In genomic region chr1:116445534-116445933, GRCh38 we compare ENCODE assay signal across 40 cellular contexts.
"Had no signal": no experiment of that assay in that cellular context is flagged by ENCODE, and none has a peak within 500 bp of the region (broad histone marks: within the 10 kb centered on the region; RNA-seq: fewer than 3 reads in every experiment).

No MANE protein-coding gene starts in this region.

- H3K27me3 ChIP-seq: adrenal gland, ascending aorta, body of pancreas, brain microvascular endothelial cell, breast epithelium, cardiac muscle cell had no signal

- H3K36me3 Mint-ChIP-seq: activated naive CD4-positive, alpha-beta T cell treated with anti-CD3 and anti-CD28 coated beads, Interleukin-2, amount 10 ng/mL, durations not matched to agents 7 days and 5 days; activated naive CD4-positive, alpha-beta T cell treated with anti-CD3 and anti-CD28 coated beads, Interleukin-2, amount 50 U/mL, for 24 hours; activated naive CD4-positive, alpha-beta T cell treated with anti-CD3 and anti-CD28 coated beads, Interleukin-2, amount 50 U/mL, for 72 hours; activated naive CD8-positive, alpha-beta T cell; activated naive CD8-positive, alpha-beta T cell treated with anti-CD3 and anti-CD28 coated beads for 36 hours; activated naive CD8-positive, alpha-beta T cell treated with anti-CD3 and anti-CD28 coated beads, Interleukin-2, amount 10 ng/mL, durations not matched to agents 7 days and 5 days; brain had no signal

- DNase-seq: activated effector memory CD4-positive, alpha-beta T cell treated with anti-CD3 and anti-CD28 coated beads, Interleukin-2, amount 50 U/mL, for 16 hours; activated effector memory CD4-positive, alpha-beta T cell treated with Interleukin-2 at 50 U/mL for 16 hours; activated gamma-delta T cell; activated gamma-delta T cell treated with Interleukin-2 at 50 U/mL for 16 hours; activated naive CD4-positive, alpha-beta T cell; activated naive CD4-positive, alpha-beta T cell treated with anti-CD3 and anti-CD28 coated beads for 36 hours; activated naive CD4-positive, alpha-beta T cell treated with anti-CD3 and anti-CD28 coated beads, Interleukin-2, amount 10 ng/mL, durations not matched to agents 7 days and 5 days; activated naive CD4-positive, alpha-beta T cell treated with anti-CD3 and anti-CD28 coated beads, Interleukin-2, amount 50 U/mL, for 16 hours; activated naive CD4-positive, alpha-beta T cell treated with Interleukin-2 at 50 U/mL for 16 hours; activated naive CD8-positive, alpha-beta T cell treated with anti-CD3 and anti-CD28 coated beads for 36 hours; activated naive CD8-positive, alpha-beta T cell treated with anti-CD3 and anti-CD28 coated beads, Interleukin-2, amount 10 ng/mL, durations not matched to agents 7 days and 5 days; activated naive CD8-positive, alpha-beta T cell treated with anti-CD3 and anti-CD28 coated beads, Interleukin-2, amount 50 U/mL, for 24 hours; activated T-cell treated with anti-CD3 and anti-CD28 coated beads for 4 hours; activated T-cell treated with anti-CD3 and anti-CD28 coated beads, Interleukin-2, amount 50 U/mL, for 1 hour; activated T-cell treated with anti-CD3 and anti-CD28 coated beads, Interleukin-2, amount 50 U/mL, for 24 hours; activated T-cell treated with anti-CD3 and anti-CD28 coated beads, Interleukin-2, amount 50 U/mL, for 4 hours; activated T-cell treated with anti-CD3 and anti-CD28 coated beads, Interleukin-2, amount 50 U/mL, for 48 hours; activated T-cell treated with anti-CD3 and anti-CD28 coated beads, Interleukin-2, amount 50 U/mL, for 72 hours; adrenal gland; amniotic stem cell; amygdala; anterior cingulate cortex; body of pancreas; brain microvascular endothelial cell; caudate nucleus; central memory CD4-positive, alpha-beta T cell; cerebellar nuclear complex had no signal

- FAIRE-seq: astrocyte, bronchial epithelial cell had no signal

- H3K27ac ChIP-seq: adrenal gland, ascending aorta, body of pancreas, brain microvascular endothelial cell, breast epithelium, cardiac muscle cell had no signal

- H3K27ac Mint-ChIP-seq: activated naive CD4-positive, alpha-beta T cell treated with anti-CD3 and anti-CD28 coated beads for 36 hours; activated naive CD4-positive, alpha-beta T cell treated with anti-CD3 and anti-CD28 coated beads, Interleukin-2, amount 10 ng/mL, durations not matched to agents 7 days and 5 days; activated naive CD4-positive, alpha-beta T cell treated with anti-CD3 and anti-CD28 coated beads, Interleukin-2, amount 50 U/mL, for 24 hours; activated naive CD4-positive, alpha-beta T cell treated with anti-CD3 and anti-CD28 coated beads, Interleukin-2, amount 50 U/mL, for 72 hours; activated naive CD8-positive, alpha-beta T cell; activated naive CD8-positive, alpha-beta T cell treated with anti-CD3 and anti-CD28 coated beads for 36 hours; activated naive CD8-positive, alpha-beta T cell treated with anti-CD3 and anti-CD28 coated beads, Interleukin-2, amount 10 ng/mL, durations not matched to agents 7 days and 5 days; activated naive CD8-positive, alpha-beta T cell treated with anti-CD3 and anti-CD28 coated beads, Interleukin-2, amount 50 U/mL, for 24 hours; activated T-cell treated with anti-CD3 and anti-CD28 coated beads, Interleukin-2, amount 50 U/mL, for 24 hours; activated T-cell treated with anti-CD3 and anti-CD28 coated beads, Interleukin-2, amount 50 U/mL, for 72 hours; activated T-helper 1 cell treated with anti-CD3 and anti-CD28 coated beads, Interleukin-12 subunit alpha, Interleukin-12 subunit beta, Interleukin-2, Interleukin-4 antibody, amounts not matched to agents 30 ng/mL and 10 ng/mL and 1 ng/mL, durations not matched to agents 14 hours and 24 hours and 36 hours; activated T-helper 17 cell treated with anti-CD3 and anti-CD28 coated beads, Interleukin-2, amount 50 U/mL, for 72 hours; activated T-helper 2 cell treated with anti-CD3 and anti-CD28 coated beads, Interferon-gamma antibody, Interleukin-2, Interleukin-4, amounts not matched to agents 10 μg/mL and 5 μg/mL and 100 μg/mL, durations not matched to agents 14 hours and 24 hours and 36 hours; brain had no signal

- H3K9me3 Mint-ChIP-seq: activated naive CD4-positive, alpha-beta T cell treated with anti-CD3 and anti-CD28 coated beads for 36 hours; activated naive CD4-positive, alpha-beta T cell treated with anti-CD3 and anti-CD28 coated beads, Interleukin-2, amount 10 ng/mL, durations not matched to agents 7 days and 5 days; activated naive CD4-positive, alpha-beta T cell treated with anti-CD3 and anti-CD28 coated beads, Interleukin-2, amount 50 U/mL, for 24 hours; activated naive CD4-positive, alpha-beta T cell treated with anti-CD3 and anti-CD28 coated beads, Interleukin-2, amount 50 U/mL, for 72 hours; activated naive CD8-positive, alpha-beta T cell treated with anti-CD3 and anti-CD28 coated beads for 36 hours; activated naive CD8-positive, alpha-beta T cell treated with anti-CD3 and anti-CD28 coated beads, Interleukin-2, amount 10 ng/mL, durations not matched to agents 7 days and 5 days; activated naive CD8-positive, alpha-beta T cell treated with anti-CD3 and anti-CD28 coated beads, Interleukin-2, amount 50 U/mL, for 24 hours; activated T-cell treated with anti-CD3 and anti-CD28 coated beads, Interleukin-2, amount 50 U/mL, for 24 hours; activated T-cell treated with anti-CD3 and anti-CD28 coated beads, Interleukin-2, amount 50 U/mL, for 4 hours; activated T-cell treated with anti-CD3 and anti-CD28 coated beads, Interleukin-2, amount 50 U/mL, for 72 hours; activated T-helper 1 cell treated with anti-CD3 and anti-CD28 coated beads, Interleukin-12 subunit alpha, Interleukin-12 subunit beta, Interleukin-2, Interleukin-4 antibody, amounts not matched to agents 30 ng/mL and 10 ng/mL and 1 ng/mL, durations not matched to agents 14 hours and 24 hours and 36 hours; activated T-helper 17 cell treated with anti-CD3 and anti-CD28 coated beads, Interleukin-2, amount 50 U/mL, for 72 hours; activated T-helper 2 cell treated with anti-CD3 and anti-CD28 coated beads, Interferon-gamma antibody, Interleukin-2, Interleukin-4, amounts not matched to agents 10 μg/mL and 5 μg/mL and 100 μg/mL, durations not matched to agents 14 hours and 24 hours and 36 hours; brain; central memory CD8-positive, alpha-beta T cell had no signal

- H3K36me3 ChIP-seq: adrenal gland, ascending aorta, brain microvascular endothelial cell, breast epithelium, cardiac muscle cell had no signal

- H3K4me3 Mint-ChIP-seq: activated naive CD4-positive, alpha-beta T cell treated with anti-CD3 and anti-CD28 coated beads for 36 hours; activated naive CD4-positive, alpha-beta T cell treated with anti-CD3 and anti-CD28 coated beads, Interleukin-2, amount 10 ng/mL, durations not matched to agents 7 days and 5 days; activated naive CD4-positive, alpha-beta T cell treated with anti-CD3 and anti-CD28 coated beads, Interleukin-2, amount 50 U/mL, for 24 hours; activated naive CD8-positive, alpha-beta T cell; activated naive CD8-positive, alpha-beta T cell treated with anti-CD3 and anti-CD28 coated beads for 36 hours; activated naive CD8-positive, alpha-beta T cell treated with anti-CD3 and anti-CD28 coated beads, Interleukin-2, amount 10 ng/mL, durations not matched to agents 7 days and 5 days; activated naive CD8-positive, alpha-beta T cell treated with anti-CD3 and anti-CD28 coated beads, Interleukin-2, amount 50 U/mL, for 24 hours; activated T-cell treated with anti-CD3 and anti-CD28 coated beads, Interleukin-2, amount 50 U/mL, for 24 hours; activated T-cell treated with anti-CD3 and anti-CD28 coated beads, Interleukin-2, amount 50 U/mL, for 4 hours; activated T-cell treated with anti-CD3 and anti-CD28 coated beads, Interleukin-2, amount 50 U/mL, for 72 hours; activated T-helper 1 cell treated with anti-CD3 and anti-CD28 coated beads, Interleukin-12 subunit alpha, Interleukin-12 subunit beta, Interleukin-2, Interleukin-4 antibody, amounts not matched to agents 30 ng/mL and 10 ng/mL and 1 ng/mL, durations not matched to agents 14 hours and 24 hours and 36 hours; activated T-helper 17 cell treated with anti-CD3 and anti-CD28 coated beads, Interleukin-2, amount 50 U/mL, for 72 hours; brain; central memory CD8-positive, alpha-beta T cell had no signal

- H3K4me1 ChIP-seq: adrenal gland, body of pancreas, breast epithelium had no signal

- H3K4me1 Mint-ChIP-seq: activated naive CD4-positive, alpha-beta T cell treated with anti-CD3 and anti-CD28 coated beads, Interleukin-2, amount 10 ng/mL, durations not matched to agents 7 days and 5 days; activated naive CD4-positive, alpha-beta T cell treated with anti-CD3 and anti-CD28 coated beads, Interleukin-2, amount 50 U/mL, for 24 hours; activated naive CD8-positive, alpha-beta T cell treated with anti-CD3 and anti-CD28 coated beads for 36 hours; activated naive CD8-positive, alpha-beta T cell treated with anti-CD3 and anti-CD28 coated beads, Interleukin-2, amount 10 ng/mL, durations not matched to agents 7 days and 5 days; activated naive CD8-positive, alpha-beta T cell treated with anti-CD3 and anti-CD28 coated beads, Interleukin-2, amount 50 U/mL, for 24 hours; activated T-helper 17 cell treated with anti-CD3 and anti-CD28 coated beads, Interleukin-2, amount 50 U/mL, for 72 hours; brain; central memory CD8-positive, alpha-beta T cell had no signal

- ATAC-seq: activated naive CD4-positive, alpha-beta T cell treated with anti-CD3 and anti-CD28 coated beads, Interleukin-2, amount 50 U/mL, for 72 hours; activated naive CD8-positive, alpha-beta T cell treated with anti-CD3 and anti-CD28 coated beads, Interleukin-2, amount 50 U/mL, for 24 hours; activated T-cell treated with anti-CD3 and anti-CD28 coated beads, Interleukin-2, amount 50 U/mL, for 4 hours; activated T-cell treated with anti-CD3 and anti-CD28 coated beads, Interleukin-2, amount 50 U/mL, for 72 hours; activated T-helper 17 cell treated with anti-CD3 and anti-CD28 coated beads, Interleukin-2, amount 50 U/mL, for 72 hours; body of pancreas had no signal

- H3K9me3 ChIP-seq: adrenal gland, ascending aorta, body of pancreas, breast epithelium had no signal

- H3K4me3 ChIP-seq: adrenal gland, ascending aorta, body of pancreas, breast epithelium, cardiac muscle cell had no signal

- H3K27me3 Mint-ChIP-seq: activated naive CD8-positive, alpha-beta T cell treated with anti-CD3 and anti-CD28 coated beads for 36 hours; activated T-cell treated with anti-CD3 and anti-CD28 coated beads, Interleukin-2, amount 50 U/mL, for 24 hours had no signal
